Comparison of ENCODE assay signal across 1 cellular context in the genomic region with DNA sequence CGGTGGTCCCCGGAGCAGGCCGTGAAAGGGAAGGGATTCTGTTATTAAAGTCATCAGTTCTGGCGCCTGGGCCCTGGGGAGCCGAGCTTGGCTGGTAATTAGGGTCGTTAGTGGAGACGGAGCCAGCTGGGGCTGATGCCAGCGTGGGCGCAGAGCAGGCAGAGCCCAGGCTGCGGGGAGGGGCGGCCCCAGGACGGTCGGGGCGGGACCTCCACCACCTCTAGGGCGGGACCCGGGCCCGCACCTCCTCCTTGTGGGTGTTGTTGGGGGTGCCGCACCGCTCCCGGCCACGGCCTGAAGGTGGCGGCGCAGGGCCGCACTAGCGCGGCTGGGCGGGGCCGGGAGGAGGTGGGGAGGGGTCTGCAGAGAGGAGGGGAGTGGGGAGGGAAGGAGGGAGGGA.
TF ChIP-seq lines count a peak whose summit lies in the region.

No MANE protein-coding gene starts in this region.

TF ChIP-seq in HEK293, 187 proteins besides CTCF, POLR2A, EP300 and RAD21 (continued from another document):
- peak; percentile 46; the same call in 1 of the 2 replicates for TF ChIP-seq SP7 (tag by site-specific recombination; IDR thresholded peaks at IDR 0.05)
- TF ChIP-seq, protein P1, sequence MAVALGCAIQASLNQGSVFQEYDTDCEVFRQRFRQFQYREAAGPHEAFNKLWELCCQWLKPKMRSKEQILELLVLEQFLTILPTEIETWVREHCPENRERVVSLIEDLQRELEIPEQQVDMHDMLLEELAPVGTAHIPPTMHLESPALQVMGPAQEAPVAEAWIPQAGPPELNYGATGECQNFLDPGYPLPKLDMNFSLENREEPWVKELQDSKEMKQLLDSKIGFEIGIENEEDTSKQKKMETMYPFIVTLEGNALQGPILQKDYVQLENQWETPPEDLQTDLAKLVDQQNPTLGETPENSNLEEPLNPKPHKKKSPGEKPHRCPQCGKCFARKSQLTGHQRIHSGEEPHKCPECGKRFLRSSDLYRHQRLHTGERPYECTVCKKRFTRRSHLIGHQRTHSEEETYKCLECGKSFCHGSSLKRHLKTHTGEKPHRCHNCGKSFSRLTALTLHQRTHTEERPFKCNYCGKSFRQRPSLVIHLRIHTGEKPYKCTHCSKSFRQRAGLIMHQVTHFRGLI (tag by site-specific recombination; IDR thresholded peaks at IDR 0.05), result 0 out of 2 replicates have a peak, but pooled peaks have one; percentile 24
- TF ChIP-seq ZNF146 (tag by site-specific recombination; IDR thresholded peaks at IDR 0.05), result no peak
- peak; percentile 86 for TF ChIP-seq SP3 (tag by site-specific recombination; IDR thresholded peaks at IDR 0.05)
- TF ChIP-seq ZFHX2 (tag by site-specific recombination; conservative IDR thresholded peaks at IDR 0.05), result peak; percentile 85
- peak; percentile 53 for TF ChIP-seq GLIS2 (tag by site-specific recombination; IDR thresholded peaks at IDR 0.05)
- TF ChIP-seq, protein P2, sequence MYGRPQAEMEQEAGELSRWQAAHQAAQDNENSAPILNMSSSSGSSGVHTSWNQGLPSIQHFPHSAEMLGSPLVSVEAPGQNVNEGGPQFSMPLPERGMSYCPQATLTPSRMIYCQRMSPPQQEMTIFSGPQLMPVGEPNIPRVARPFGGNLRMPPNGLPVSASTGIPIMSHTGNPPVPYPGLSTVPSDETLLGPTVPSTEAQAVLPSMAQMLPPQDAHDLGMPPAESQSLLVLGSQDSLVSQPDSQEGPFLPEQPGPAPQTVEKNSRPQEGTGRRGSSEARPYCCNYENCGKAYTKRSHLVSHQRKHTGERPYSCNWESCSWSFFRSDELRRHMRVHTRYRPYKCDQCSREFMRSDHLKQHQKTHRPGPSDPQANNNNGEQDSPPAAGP (tag by site-specific recombination; IDR thresholded peaks at IDR 0.05), result peak; percentile 59
- no peak for TF ChIP-seq ZNF658 (tag by site-specific recombination; IDR thresholded peaks at IDR 0.05)
- TF ChIP-seq ZBTB17 (tag by site-specific recombination; IDR thresholded peaks at IDR 0.05), result peak; percentile 69
- peak; percentile 84 for TF ChIP-seq ZBTB8A (tag by site-specific recombination; IDR thresholded peaks at IDR 0.05)
- TF ChIP-seq EGR2 (tag by site-specific recombination; IDR thresholded peaks at IDR 0.05; ENCODE audit: low read depth), result peak; percentile 62
- TF ChIP-seq, protein P3, sequence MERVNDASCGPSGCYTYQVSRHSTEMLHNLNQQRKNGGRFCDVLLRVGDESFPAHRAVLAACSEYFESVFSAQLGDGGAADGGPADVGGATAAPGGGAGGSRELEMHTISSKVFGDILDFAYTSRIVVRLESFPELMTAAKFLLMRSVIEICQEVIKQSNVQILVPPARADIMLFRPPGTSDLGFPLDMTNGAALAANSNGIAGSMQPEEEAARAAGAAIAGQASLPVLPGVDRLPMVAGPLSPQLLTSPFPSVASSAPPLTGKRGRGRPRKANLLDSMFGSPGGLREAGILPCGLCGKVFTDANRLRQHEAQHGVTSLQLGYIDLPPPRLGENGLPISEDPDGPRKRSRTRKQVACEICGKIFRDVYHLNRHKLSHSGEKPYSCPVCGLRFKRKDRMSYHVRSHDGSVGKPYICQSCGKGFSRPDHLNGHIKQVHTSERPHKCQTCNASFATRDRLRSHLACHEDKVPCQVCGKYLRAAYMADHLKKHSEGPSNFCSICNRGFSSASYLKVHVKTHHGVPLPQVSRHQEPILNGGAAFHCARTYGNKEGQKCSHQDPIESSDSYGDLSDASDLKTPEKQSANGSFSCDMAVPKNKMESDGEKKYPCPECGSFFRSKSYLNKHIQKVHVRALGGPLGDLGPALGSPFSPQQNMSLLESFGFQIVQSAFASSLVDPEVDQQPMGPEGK (tag by site-specific recombination; IDR thresholded peaks at IDR 0.05), result peak; percentile 68
- peak; percentile 37; the same call in 1 of the 2 replicates for TF ChIP-seq GLIS1 (tag by site-specific recombination; IDR thresholded peaks at IDR 0.05)
- peak; percentile 85 for TF ChIP-seq SP2 (tag by site-specific recombination; IDR thresholded peaks at IDR 0.05)
- no peak for TF ChIP-seq ZNF341 (tag by site-specific recombination; IDR thresholded peaks at IDR 0.05; ENCODE audit: low read depth)
- no peak for TF ChIP-seq ZNF626 (tag by site-specific recombination; IDR thresholded peaks at IDR 0.05)
- peak; percentile 78 for TF ChIP-seq KLF1 (tag by site-specific recombination; IDR thresholded peaks at IDR 0.05)
- TF ChIP-seq ZNF202 (tag by site-specific recombination; IDR thresholded peaks at IDR 0.05; ENCODE audit: borderline replicate concordance), result no peak
- TF ChIP-seq, protein P4, sequence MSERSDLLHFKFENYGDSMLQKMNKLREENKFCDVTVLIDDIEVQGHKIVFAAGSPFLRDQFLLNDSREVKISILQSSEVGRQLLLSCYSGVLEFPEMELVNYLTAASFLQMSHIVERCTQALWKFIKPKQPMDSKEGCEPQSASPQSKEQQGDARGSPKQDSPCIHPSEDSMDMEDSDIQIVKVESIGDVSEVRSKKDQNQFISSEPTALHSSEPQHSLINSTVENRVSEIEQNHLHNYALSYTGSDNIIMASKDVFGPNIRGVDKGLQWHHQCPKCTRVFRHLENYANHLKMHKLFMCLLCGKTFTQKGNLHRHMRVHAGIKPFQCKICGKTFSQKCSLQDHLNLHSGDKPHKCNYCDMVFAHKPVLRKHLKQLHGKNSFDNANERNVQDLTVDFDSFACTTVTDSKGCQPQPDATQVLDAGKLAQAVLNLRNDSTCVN (tag by site-specific recombination; optimal IDR thresholded peaks at IDR 0.05), result no peak
